ENCODE assay signal across 2 cellular contexts in the genomic region with DNA sequence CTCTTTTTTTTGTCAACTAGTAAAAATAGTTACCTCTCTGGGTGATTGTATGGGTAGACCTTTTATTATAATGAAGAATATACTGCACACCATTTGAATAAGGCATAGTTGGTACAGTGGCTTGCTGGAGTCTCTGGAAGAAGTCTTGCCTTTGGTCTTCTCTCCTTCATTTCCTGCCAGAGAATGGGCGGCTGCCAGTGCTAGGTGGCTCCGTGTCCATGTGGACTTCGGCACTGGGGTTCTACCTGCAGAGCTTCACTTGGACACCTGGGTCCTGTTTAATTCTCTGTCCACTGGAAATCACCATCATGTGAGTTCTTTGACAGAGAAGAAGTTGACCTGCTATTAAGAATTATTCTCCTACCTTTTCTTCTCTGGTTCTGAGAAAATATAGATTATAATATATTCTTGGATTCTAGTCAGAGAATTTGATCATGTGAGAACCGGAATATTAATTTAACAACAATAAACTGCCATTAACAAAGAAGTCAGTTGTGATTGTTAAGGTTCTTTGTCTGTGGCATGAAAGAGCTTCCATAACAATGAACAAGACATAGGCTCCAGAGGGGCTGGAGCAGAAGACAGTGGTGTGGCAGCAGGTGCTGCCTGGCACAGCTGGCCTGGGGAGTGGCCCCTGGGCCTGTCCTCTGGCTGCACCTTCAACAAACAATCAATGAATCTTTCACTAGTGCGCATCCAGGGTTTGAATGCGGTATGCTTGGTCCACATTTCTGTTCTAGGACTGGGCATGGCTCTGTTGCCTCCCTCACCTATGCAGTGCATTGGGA.
TF ChIP-seq lines count a peak whose summit lies in the region.

No MANE protein-coding gene starts in this region.

TF ChIP-seq in GM12878, 131 proteins besides CTCF, POLR2A, EP300 and RAD21:
- TF ChIP-seq, protein P1, sequence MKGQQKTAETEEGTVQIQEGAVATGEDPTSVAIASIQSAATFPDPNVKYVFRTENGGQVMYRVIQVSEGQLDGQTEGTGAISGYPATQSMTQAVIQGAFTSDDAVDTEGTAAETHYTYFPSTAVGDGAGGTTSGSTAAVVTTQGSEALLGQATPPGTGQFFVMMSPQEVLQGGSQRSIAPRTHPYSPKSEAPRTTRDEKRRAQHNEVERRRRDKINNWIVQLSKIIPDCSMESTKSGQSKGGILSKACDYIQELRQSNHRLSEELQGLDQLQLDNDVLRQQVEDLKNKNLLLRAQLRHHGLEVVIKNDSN (IDR thresholded peaks at IDR 0.05; ENCODE audit: borderline replicate concordance, extremely low read length, insufficient read depth, low read depth, low read length) = no peak
- TF ChIP-seq TCF12 (IDR thresholded peaks at IDR 0.05; ENCODE audit: low read depth, low read length) = no peak
- TF ChIP-seq, protein P2, sequence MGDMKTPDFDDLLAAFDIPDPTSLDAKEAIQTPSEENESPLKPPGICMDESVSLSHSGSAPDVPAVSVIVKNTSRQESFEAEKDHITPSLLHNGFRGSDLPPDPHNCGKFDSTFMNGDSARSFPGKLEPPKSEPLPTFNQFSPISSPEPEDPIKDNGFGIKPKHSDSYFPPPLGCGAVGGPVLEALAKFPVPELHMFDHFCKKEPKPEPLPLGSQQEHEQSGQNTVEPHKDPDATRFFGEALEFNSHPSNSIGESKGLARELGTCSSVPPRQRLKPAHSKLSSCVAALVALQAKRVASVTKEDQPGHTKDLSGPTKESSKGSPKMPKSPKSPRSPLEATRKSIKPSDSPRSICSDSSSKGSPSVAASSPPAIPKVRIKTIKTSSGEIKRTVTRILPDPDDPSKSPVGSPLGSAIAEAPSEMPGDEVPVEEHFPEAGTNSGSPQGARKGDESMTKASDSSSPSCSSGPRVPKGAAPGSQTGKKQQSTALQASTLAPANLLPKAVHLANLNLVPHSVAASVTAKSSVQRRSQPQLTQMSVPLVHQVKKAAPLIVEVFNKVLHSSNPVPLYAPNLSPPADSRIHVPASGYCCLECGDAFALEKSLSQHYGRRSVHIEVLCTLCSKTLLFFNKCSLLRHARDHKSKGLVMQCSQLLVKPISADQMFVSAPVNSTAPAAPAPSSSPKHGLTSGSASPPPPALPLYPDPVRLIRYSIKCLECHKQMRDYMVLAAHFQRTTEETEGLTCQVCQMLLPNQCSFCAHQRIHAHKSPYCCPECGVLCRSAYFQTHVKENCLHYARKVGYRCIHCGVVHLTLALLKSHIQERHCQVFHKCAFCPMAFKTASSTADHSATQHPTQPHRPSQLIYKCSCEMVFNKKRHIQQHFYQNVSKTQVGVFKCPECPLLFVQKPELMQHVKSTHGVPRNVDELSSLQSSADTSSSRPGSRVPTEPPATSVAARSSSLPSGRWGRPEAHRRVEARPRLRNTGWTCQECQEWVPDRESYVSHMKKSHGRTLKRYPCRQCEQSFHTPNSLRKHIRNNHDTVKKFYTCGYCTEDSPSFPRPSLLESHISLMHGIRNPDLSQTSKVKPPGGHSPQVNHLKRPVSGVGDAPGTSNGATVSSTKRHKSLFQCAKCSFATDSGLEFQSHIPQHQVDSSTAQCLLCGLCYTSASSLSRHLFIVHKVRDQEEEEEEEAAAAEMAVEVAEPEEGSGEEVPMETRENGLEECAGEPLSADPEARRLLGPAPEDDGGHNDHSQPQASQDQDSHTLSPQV (IDR thresholded peaks at IDR 0.05) = no peak
- no peak for TF ChIP-seq TCF7 (IDR thresholded peaks at IDR 0.05; ENCODE audit: borderline replicate concordance)

TF ChIP-seq in HEK293T, 16 proteins besides CTCF, POLR2A, EP300 and RAD21:
- TF ChIP-seq CTBP1 (IDR thresholded peaks at IDR 0.05; ENCODE audit: borderline replicate concordance) = no peak
- no peak for TF ChIP-seq HDGF (IDR thresholded peaks at IDR 0.05; ENCODE audit: borderline replicate concordance)
- TF ChIP-seq NFRKB (IDR thresholded peaks at IDR 0.05) = no peak
- TF ChIP-seq, protein P3, sequence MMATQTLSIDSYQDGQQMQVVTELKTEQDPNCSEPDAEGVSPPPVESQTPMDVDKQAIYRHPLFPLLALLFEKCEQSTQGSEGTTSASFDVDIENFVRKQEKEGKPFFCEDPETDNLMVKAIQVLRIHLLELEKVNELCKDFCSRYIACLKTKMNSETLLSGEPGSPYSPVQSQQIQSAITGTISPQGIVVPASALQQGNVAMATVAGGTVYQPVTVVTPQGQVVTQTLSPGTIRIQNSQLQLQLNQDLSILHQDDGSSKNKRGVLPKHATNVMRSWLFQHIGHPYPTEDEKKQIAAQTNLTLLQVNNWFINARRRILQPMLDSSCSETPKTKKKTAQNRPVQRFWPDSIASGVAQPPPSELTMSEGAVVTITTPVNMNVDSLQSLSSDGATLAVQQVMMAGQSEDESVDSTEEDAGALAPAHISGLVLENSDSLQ (IDR thresholded peaks at IDR 0.05) = no peak
- TF ChIP-seq FOXA1 (IDR thresholded peaks at IDR 0.05) = no peak
- TF ChIP-seq ARNT (IDR thresholded peaks at IDR 0.05) = no peak
- no peak for TF ChIP-seq TARDBP (IDR thresholded peaks at IDR 0.05)
- TF ChIP-seq FOXK2 (IDR thresholded peaks at IDR 0.05) = no peak
- TF ChIP-seq SUZ12 (IDR thresholded peaks at IDR 0.05) = no peak
- TF ChIP-seq FOXM1 (IDR thresholded peaks at IDR 0.05; ENCODE audit: borderline replicate concordance) = no peak
- TF ChIP-seq LEF1 (IDR thresholded peaks at IDR 0.05; ENCODE audit: borderline replicate concordance) = no peak
